8 cellular contexts compared by ENCODE assay signal in genomic region chr22:29306175-29306829, GRCh38. TPM values are rescaled to one million over a fixed set of nuclear protein-coding genes. Genes with fewer than 3 reads are reported as not detected.
DNase-seq lines count a peak whose midpoint lies in the region; ATAC-seq and TF ChIP-seq lines count a peak whose summit lies in the region.

GAS2L1 (plus strand) TSS chr22:29306650; CDS start chr22:29308106, 1,456 bp downstream.

- no peaks in the 10 kb centered on the region for H3K9me3 ChIP-seq in CD4-positive, alpha-beta memory T cell (ENCODE audit: control insufficient read depth in 1 of 2, low read length in 2 of 2)
- no peaks in the 10 kb centered on the region for H3K9me3 ChIP-seq in HEK293 (ENCODE audit: control insufficient read depth, insufficient read depth, low read depth, low read length)
- H3K9me3 ChIP-seq in neuron (ENCODE audit: low read length): no peaks in the 10 kb centered on the region

- no peak within 1 kb of the TSS for H3K27ac ChIP-seq in CD4-positive, alpha-beta memory T cell (ENCODE audit: low read depth, low read length)
- peak within 1 kb of the TSS; percentile 94 for H3K27ac ChIP-seq in HEK293 (ENCODE audit: extremely low read depth, low read depth, low read length)

- POLR2A ChIA-PET in CD4-positive, alpha-beta memory T cell (lab: Charles Lee; ENCODE audit: partially characterized antibody): interaction anchor here (0.6 to 0.7 kb wide), 2 partner anchors 36 to 39 kb away, joined by 3 read pairs; partner anchors contain the start of genes EWSR1 and RHBDD3
- POLR2A ChIA-PET in HEK293 (lab: Yijun Ruan, JAX): interaction anchor here (1.0 to 1.9 kb wide), 7 partner anchors 9 to 58 kb away, joined by 3 to 6 read pairs (median 3); partner anchors contain the start of gene RASL10A
- POLR2A ChIA-PET in activated naive CD8-positive, alpha-beta T cell treated with anti-CD3 and anti-CD28 coated beads, Interleukin-2, amount 10 ng/mL, durations not matched to agents 7 days and 5 days (lab: Charles Lee): interaction anchor here (1.0 to 1.9 kb wide), 3 partner anchors 12 to 38 kb away, joined by 3 to 5 read pairs (median 3); partner anchors contain the start of genes EWSR1 and RHBDD3

- peak within 1 kb of the TSS; percentile 78 to 86 (median 84) for H3K4me3 Mint-ChIP-seq in CD4-positive, alpha-beta memory T cell
- peak within 1 kb of the TSS; percentile 87 for H3K4me3 Mint-ChIP-seq in activated naive CD8-positive, alpha-beta T cell treated with anti-CD3 and anti-CD28 coated beads, Interleukin-2, amount 10 ng/mL, durations not matched to agents 7 days and 5 days

- H3K4me1 Mint-ChIP-seq in CD4-positive, alpha-beta memory T cell: peaks cover 8 to 40% (median 17%) of the 10 kb centered on the region in 4 donors
- H3K4me1 Mint-ChIP-seq in activated naive CD8-positive, alpha-beta T cell treated with anti-CD3 and anti-CD28 coated beads, Interleukin-2, amount 10 ng/mL, durations not matched to agents 7 days and 5 days: peaks cover 18% of the 10 kb centered on the region

- TF ChIP-seq CTCF in HEK293 (tag by site-specific recombination; IDR thresholded peaks at IDR 0.05): peak; percentile 85

- peak; percentile 34 to 48 (median 35) for DNase-seq in CD4-positive, alpha-beta memory T cell
- DNase-seq in OCI-M1 (lab: John Stamatoyannopoulos, UW) (peak; percentile 91), glomerular visceral epithelial cell (ENCODE audit: extremely low spot score) (peak; percentile 80)
- peak; percentile 78 for DNase-seq in activated naive CD8-positive, alpha-beta T cell treated with anti-CD3 and anti-CD28 coated beads, Interleukin-2, amount 10 ng/mL, durations not matched to agents 7 days and 5 days

- no peaks in the 10 kb centered on the region for H3K27me3 ChIP-seq in CD4-positive, alpha-beta memory T cell (ENCODE audit: insufficient read depth, low read length)
- H3K27me3 ChIP-seq in neuron (ENCODE audit: insufficient read depth, low read length): no peaks in the 10 kb centered on the region

- H3K36me3 ChIP-seq in CD4-positive, alpha-beta memory T cell (ENCODE audit: insufficient read depth, low read length): no peaks in the 10 kb centered on the region
- peaks cover 0 to 8% of the 10 kb centered on the region in 2 experiments; a peak in 1 of 3 replicates for H3K36me3 ChIP-seq in HEK293 (ENCODE audit: control insufficient read depth in 2 of 2, insufficient read depth in 1 of 2, low read length in 2 of 2)
- no peaks in the 10 kb centered on the region for H3K36me3 ChIP-seq in neuron (ENCODE audit: insufficient read depth, low read length)

- H3K9me3 Mint-ChIP-seq in CD4-positive, alpha-beta memory T cell: no peaks in the 10 kb centered on the region
- no peaks in the 10 kb centered on the region for H3K9me3 Mint-ChIP-seq in activated naive CD8-positive, alpha-beta T cell treated with anti-CD3 and anti-CD28 coated beads, Interleukin-2, amount 10 ng/mL, durations not matched to agents 7 days and 5 days

- H3K36me3 Mint-ChIP-seq in CD4-positive, alpha-beta memory T cell: no peaks in the 10 kb centered on the region
- no peaks in the 10 kb centered on the region for H3K36me3 Mint-ChIP-seq in activated naive CD8-positive, alpha-beta T cell treated with anti-CD3 and anti-CD28 coated beads, Interleukin-2, amount 10 ng/mL, durations not matched to agents 7 days and 5 days

- intact Hi-C loops in CD4-positive, alpha-beta memory T cell (cut with micrococcal nuclease): no loop called here

- peak within 1 kb of the TSS; percentile 42 to 66 for H3K4me3 ChIP-seq in CD4-positive, alpha-beta memory T cell (ENCODE audit: low read length in 2 of 2)
- H3K4me3 ChIP-seq in HEK293 (ENCODE audit: low read depth, low read length) (peak within 1 kb of the TSS; percentile 50), neuron (ENCODE audit: low read length) (peak within 1 kb of the TSS; percentile 66)

- peak within 1 kb of the TSS; percentile 99 for H2AFZ ChIP-seq in neuron (ENCODE audit: low read depth, low read length)

- CTCF ChIA-PET in CD4-positive, alpha-beta memory T cell (lab: Charles Lee; ENCODE audit: partially characterized antibody): interaction anchor here (1.9 kb wide), 1 partner anchor 11 kb away, joined by 4 read pairs; no protein-coding TSS in a partner anchor
- CTCF ChIA-PET in HEK293 (lab: Yijun Ruan, JAX): interaction anchor here (0.5 to 1.9 kb wide), 13 partner anchors 8 to 1815 kb away, joined by 3 to 15 read pairs (median 4); no protein-coding TSS in a partner anchor

- ATAC-seq in activated naive CD8-positive, alpha-beta T cell treated with anti-CD3 and anti-CD28 coated beads, Interleukin-2, amount 10 ng/mL, durations not matched to agents 7 days and 5 days (ENCODE audit: low read depth): peak; percentile 57
- ATAC-seq in GM19455 (IDR thresholded peaks at IDR 0.05; ENCODE audit: unreplicated experiment): no peak
- no peak for ATAC-seq in GM21737 (IDR thresholded peaks at IDR 0.05; ENCODE audit: unreplicated experiment)

- H3K27ac Mint-ChIP-seq in CD4-positive, alpha-beta memory T cell: peak within 1 kb of the TSS in 4 of 7 donors; percentile 23 to 73 (median 57)
- H3K27ac Mint-ChIP-seq in activated naive CD8-positive, alpha-beta T cell treated with anti-CD3 and anti-CD28 coated beads, Interleukin-2, amount 10 ng/mL, durations not matched to agents 7 days and 5 days: peak within 1 kb of the TSS; percentile 72

- peaks cover 26% of the 10 kb centered on the region for H3K4me1 ChIP-seq in CD4-positive, alpha-beta memory T cell (ENCODE audit: insufficient read depth, low read length)
- H3K4me1 ChIP-seq in HEK293 (ENCODE audit: control insufficient read depth, insufficient read depth, low read length) (peaks cover 7% of the 10 kb centered on the region; the same call in 1 of the 2 replicates), neuron (ENCODE audit: insufficient read depth, low read length) (peaks cover 25% of the 10 kb centered on the region)

- peaks cover 2 to 7% of the 10 kb centered on the region in 2 donors for H3K27me3 Mint-ChIP-seq in CD4-positive, alpha-beta memory T cell
- peaks cover 6% of the 10 kb centered on the region for H3K27me3 Mint-ChIP-seq in activated naive CD8-positive, alpha-beta T cell treated with anti-CD3 and anti-CD28 coated beads, Interleukin-2, amount 10 ng/mL, durations not matched to agents 7 days and 5 days

TF ChIP-seq in HEK293, 187 proteins besides CTCF, POLR2A, EP300 and RAD21 (continues in another document):
- no peak for TF ChIP-seq ZNF16 (tag by site-specific recombination; IDR thresholded peaks at IDR 0.05; ENCODE audit: low read depth)
- TF ChIP-seq ZNF555 (tag by site-specific recombination; conservative IDR thresholded peaks at IDR 0.05): no peak
- TF ChIP-seq, protein P1, sequence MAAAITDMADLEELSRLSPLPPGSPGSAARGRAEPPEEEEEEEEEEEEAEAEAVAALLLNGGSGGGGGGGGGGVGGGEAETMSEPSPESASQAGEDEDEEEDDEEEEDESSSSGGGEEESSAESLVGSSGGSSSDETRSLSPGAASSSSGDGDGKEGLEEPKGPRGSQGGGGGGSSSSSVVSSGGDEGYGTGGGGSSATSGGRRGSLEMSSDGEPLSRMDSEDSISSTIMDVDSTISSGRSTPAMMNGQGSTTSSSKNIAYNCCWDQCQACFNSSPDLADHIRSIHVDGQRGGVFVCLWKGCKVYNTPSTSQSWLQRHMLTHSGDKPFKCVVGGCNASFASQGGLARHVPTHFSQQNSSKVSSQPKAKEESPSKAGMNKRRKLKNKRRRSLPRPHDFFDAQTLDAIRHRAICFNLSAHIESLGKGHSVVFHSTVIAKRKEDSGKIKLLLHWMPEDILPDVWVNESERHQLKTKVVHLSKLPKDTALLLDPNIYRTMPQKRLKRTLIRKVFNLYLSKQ (tag by site-specific recombination; IDR thresholded peaks at IDR 0.05; ENCODE audit: borderline replicate concordance): no peak
- TF ChIP-seq, protein P2, sequence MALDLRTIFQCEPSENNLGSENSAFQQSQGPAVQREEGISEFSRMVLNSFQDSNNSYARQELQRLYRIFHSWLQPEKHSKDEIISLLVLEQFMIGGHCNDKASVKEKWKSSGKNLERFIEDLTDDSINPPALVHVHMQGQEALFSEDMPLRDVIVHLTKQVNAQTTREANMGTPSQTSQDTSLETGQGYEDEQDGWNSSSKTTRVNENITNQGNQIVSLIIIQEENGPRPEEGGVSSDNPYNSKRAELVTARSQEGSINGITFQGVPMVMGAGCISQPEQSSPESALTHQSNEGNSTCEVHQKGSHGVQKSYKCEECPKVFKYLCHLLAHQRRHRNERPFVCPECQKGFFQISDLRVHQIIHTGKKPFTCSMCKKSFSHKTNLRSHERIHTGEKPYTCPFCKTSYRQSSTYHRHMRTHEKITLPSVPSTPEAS (tag by site-specific recombination; IDR thresholded peaks at IDR 0.05): no peak; the same call in 1 of the 2 replicates
- TF ChIP-seq ZNF366 (tag by site-specific recombination; conservative IDR thresholded peaks at IDR 0.05): no peak
- TF ChIP-seq YY1 (tag by site-specific recombination; IDR thresholded peaks at IDR 0.05): peak; percentile 63; the same call in 1 of the 2 replicates
- TF ChIP-seq ZNF792 (tag by site-specific recombination; IDR thresholded peaks at IDR 0.05): no peak
- peak; percentile 61 for TF ChIP-seq FEZF1 (tag by site-specific recombination; IDR thresholded peaks at IDR 0.05)
- TF ChIP-seq ZNF830 (tag by site-specific recombination; IDR thresholded peaks at IDR 0.05; ENCODE audit: low read depth): no peak
- TF ChIP-seq, protein P3, sequence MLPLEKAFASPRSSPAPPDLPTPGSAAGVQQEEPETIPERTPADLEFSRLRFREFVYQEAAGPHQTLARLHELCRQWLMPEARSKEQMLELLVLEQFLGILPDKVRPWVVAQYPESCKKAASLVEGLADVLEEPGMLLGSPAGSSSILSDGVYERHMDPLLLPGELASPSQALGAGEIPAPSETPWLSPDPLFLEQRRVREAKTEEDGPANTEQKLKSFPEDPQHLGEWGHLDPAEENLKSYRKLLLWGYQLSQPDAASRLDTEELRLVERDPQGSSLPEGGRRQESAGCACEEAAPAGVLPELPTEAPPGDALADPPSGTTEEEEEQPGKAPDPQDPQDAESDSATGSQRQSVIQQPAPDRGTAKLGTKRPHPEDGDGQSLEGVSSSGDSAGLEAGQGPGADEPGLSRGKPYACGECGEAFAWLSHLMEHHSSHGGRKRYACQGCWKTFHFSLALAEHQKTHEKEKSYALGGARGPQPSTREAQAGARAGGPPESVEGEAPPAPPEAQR (tag by site-specific recombination; IDR thresholded peaks at IDR 0.05): no peak
- no peak for TF ChIP-seq ZNF501 (tag by site-specific recombination; IDR thresholded peaks at IDR 0.05)
- peak; percentile 52; the same call in 1 of the 2 replicates for TF ChIP-seq ZNF76 (tag by site-specific recombination; IDR thresholded peaks at IDR 0.05; ENCODE audit: borderline replicate concordance, low read depth)
- TF ChIP-seq IKZF3 (tag by site-specific recombination; IDR thresholded peaks at IDR 0.05): peak; percentile 96
- TF ChIP-seq MZF1 (tag by site-specific recombination; IDR thresholded peaks at IDR 0.05; ENCODE audit: borderline replicate concordance): no peak
- no peak for TF ChIP-seq ZNF146 (tag by site-specific recombination; IDR thresholded peaks at IDR 0.05)

RNA-seq across cellular contexts. Expression of gene GAS2L1, which starts in this region (rescaled TPM):
- total RNA-seq in CD4-positive, alpha-beta memory T cell: 1 to 10 TPM in 1 of 2 experiments, under 1 TPM in 1; 0.47 to 1.2 TPM
- polyA plus RNA-seq in CD4-positive, alpha-beta memory T cell: under 1 TPM; 0.81 to 0.88 TPM
- 1 to 10 TPM; 8.1 to 9.3 TPM for total RNA-seq in activated naive CD8-positive, alpha-beta T cell treated with anti-CD3 and anti-CD28 coated beads, Interleukin-2, amount 10 ng/mL, durations not matched to agents 7 days and 5 days

Comparison
In these comparisons a context has a peak if more than half of its experiments do, and no peak if none do; other contexts are left out.
1. RNA of gene GAS2L1 (total RNA-seq): 8.1 to 9.3 TPM in activated naive CD8-positive, alpha-beta T cell treated with anti-CD3 and anti-CD28 coated beads, Interleukin-2, amount 10 ng/mL, durations not matched to agents 7 days and 5 days; 0.47 to 1.2 TPM in CD4-positive, alpha-beta memory T cell; every median in the first group is over 4 times any median in the second.
2. DNase-seq: peak in every context shown above with its lines; median percentile 91 in OCI-M1; 80 in glomerular visceral epithelial cell; 78 in activated naive CD8-positive, alpha-beta T cell treated with anti-CD3 and anti-CD28 coated beads, Interleukin-2, amount 10 ng/mL, durations not matched to agents 7 days and 5 days; 35 in CD4-positive, alpha-beta memory T cell.
3. Peak in every context shown above with its lines, with median percentiles within 50 percentile points of each other: H3K4me3 ChIP-seq.